9 cellular contexts compared by ENCODE assay signal in the genomic region with DNA sequence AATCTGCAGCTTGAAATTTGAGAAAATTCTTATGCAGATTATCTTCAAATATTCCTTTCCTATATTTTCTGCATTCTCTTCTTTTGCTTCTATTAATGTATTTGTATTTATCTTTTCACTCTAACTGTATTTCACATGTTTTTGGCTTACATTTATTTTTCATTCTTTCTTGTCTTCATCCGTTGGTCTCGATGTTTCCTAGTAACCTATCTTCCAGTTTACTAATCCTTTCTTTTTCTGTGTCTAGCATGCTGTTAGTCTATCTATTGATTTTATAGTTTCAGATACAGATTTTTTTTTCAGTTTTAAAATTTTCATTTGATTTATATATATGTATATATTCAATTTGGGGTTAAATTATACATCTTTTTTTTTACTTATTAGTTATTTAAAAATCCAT.
"Had no signal": no experiment of that assay in that cellular context is flagged by ENCODE, and none has a peak within 500 bp of the region (broad histone marks: within the 10 kb centered on the region; RNA-seq: fewer than 3 reads in every experiment).

No MANE protein-coding gene starts in this region.

- H3K36me3 Mint-ChIP-seq: IgD-negative memory B cell had no signal

- H3K9me3 ChIP-seq: HAP-1 had no signal

- H3K4me3 ChIP-seq: HAP-1 had no signal

- FAIRE-seq: HepG2 had no signal

- H3K4me1 ChIP-seq: HAP-1 had no signal

- DNase-seq: GOT3, H7, HFFc6, KBM-7 had no signal

- H3K4me1 Mint-ChIP-seq: IgD-negative memory B cell had no signal

- H3K27me3 Mint-ChIP-seq: IgD-negative memory B cell had no signal

- ATAC-seq: HCT116, HepG2 had no signal

- H3K4me3 Mint-ChIP-seq: HFFc6, IgD-negative memory B cell had no signal

- H3K27ac Mint-ChIP-seq: HFFc6, IgD-negative memory B cell had no signal

- H3K27ac ChIP-seq: HL-60 had no signal

- H3K36me3 ChIP-seq: HAP-1 had no signal
